16 cellular contexts compared by ENCODE assay signal in genomic region chr2:232942831-232943230, GRCh38.
"Had no signal": no experiment of that assay in that cellular context is flagged by ENCODE, and none has a peak within 500 bp of the region (broad histone marks: within the 10 kb centered on the region; RNA-seq: fewer than 3 reads in every experiment).

No MANE protein-coding gene starts in this region.

- FAIRE-seq: frontal cortex had no signal

- DNase-seq: activated CD4-positive, alpha-beta T cell treated with anti-CD3 and anti-CD28 coated beads, Interleukin-2, amount 10 ng/mL, durations not matched to agents 24 days and 14 days; activated CD8-positive, alpha-beta T cell treated with anti-CD3 and anti-CD28 coated beads for 36 hours; activated naive CD4-positive, alpha-beta T cell; activated naive CD8-positive, alpha-beta T cell treated with anti-CD3 and anti-CD28 coated beads for 36 hours; activated T-cell treated with anti-CD3 and anti-CD28 coated beads, Interleukin-2, amount 50 U/mL, for 1 hour; central memory CD4-positive, alpha-beta T cell; colonic mucosa; hypothalamus; islet precursor cell; midbrain; stimulated activated CD4-positive, alpha-beta T cell treated with anti-CD3 and anti-CD28 coated beads, Interleukin-15, amount 100 ng/mL, for 24 hours; stimulated activated CD4-positive, alpha-beta T cell treated with anti-CD3 and anti-CD28 coated beads, Interleukin-2, amount 100 ng/mL, for 48 hours; T1000; testis; upper lobe of left lung had no signal
